Comparison of ENCODE assay signal across 22 cellular contexts in genomic region chr6:87430499-87430898, GRCh38. TPM values are rescaled to one million over a fixed set of nuclear protein-coding genes. Genes with fewer than 3 reads are reported as not detected.
"Had no signal": no experiment of that assay in that cellular context is flagged by ENCODE, and none has a peak within 500 bp of the region (broad histone marks: within the 10 kb centered on the region; RNA-seq: fewer than 3 reads in every experiment).

No MANE protein-coding gene starts in this region.

- H3K27ac ChIP-seq: dorsolateral prefrontal cortex, lower lobe of right lung, ovary, psoas muscle, sigmoid colon, thoracic aorta, tibial nerve, upper lobe of left lung had no signal

- H3K4me1 ChIP-seq: lower lobe of right lung, psoas muscle, sigmoid colon, tibial nerve, upper lobe of left lung had no signal

- H3K4me3 ChIP-seq: dorsolateral prefrontal cortex, lower lobe of right lung, ovary, psoas muscle, sigmoid colon, thoracic aorta, tibial nerve, upper lobe of left lung had no signal

- H3K36me3 ChIP-seq: lower lobe of right lung, ovary, sigmoid colon, thoracic aorta, tibial nerve, upper lobe of left lung had no signal

- H3K27me3 ChIP-seq: dorsolateral prefrontal cortex, ovary, sigmoid colon, tibial nerve, upper lobe of left lung had no signal

- DNase-seq: dorsolateral prefrontal cortex; effector CD4-positive, alpha-beta T cell; hypothalamus; immature natural killer cell; left ventricle myocardium superior; lower lobe of right lung; natural killer cell; occipital lobe; ovary; posterior cingulate gyrus; psoas muscle; right cardiac atrium; sigmoid colon; stimulated activated CD4-positive, alpha-beta T cell treated with anti-CD3 and anti-CD28 coated beads, Interleukin-2, amount 100 ng/mL, for 24 hours; stimulated activated CD4-positive, alpha-beta T cell treated with anti-CD3 and anti-CD28 coated beads, Interleukin-4, amount 100 ng/mL, for 24 hours; stimulated activated naive CD4-positive, alpha-beta T cell treated with Interleukin-2 at 50 U/mL for 16 hours; substantia nigra; upper lobe of left lung had no signal

RNA-seq across cellular contexts. Expression of gene CFAP206, which starts 22.7 kb away (rescaled TPM):
- total RNA-seq: mononuclear cell, natural killer cell, psoas muscle, skeletal muscle tissue, tibial nerve had no signal
- polyA plus RNA-seq: immature natural killer cell had no signal
